16 cellular contexts compared by ENCODE assay signal in the genomic region with DNA sequence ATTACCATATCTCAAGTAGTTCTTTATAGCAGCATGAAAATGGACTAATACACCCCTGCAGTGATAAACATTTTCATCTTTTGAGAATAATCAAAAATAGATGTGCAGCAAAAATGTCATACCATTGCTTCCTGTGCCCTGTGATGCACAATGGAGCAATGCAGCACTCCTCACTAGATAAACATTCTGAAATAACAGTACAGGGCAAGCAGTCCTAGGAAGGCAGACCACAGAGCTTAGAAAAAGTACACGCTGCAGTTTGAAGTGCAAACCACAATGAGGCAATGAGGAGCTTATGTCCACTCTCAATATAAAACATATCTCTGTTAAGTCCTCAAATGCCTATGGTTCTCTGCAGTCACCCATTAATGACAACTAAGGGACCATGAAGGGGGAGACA.
DNase-seq lines count a peak whose midpoint lies in the region; ATAC-seq, FAIRE-seq and TF ChIP-seq lines count a peak whose summit lies in the region.
"Had no signal": no experiment of that assay in that cellular context is flagged by ENCODE, and none has a peak within 500 bp of the region (broad histone marks: within the 10 kb centered on the region; RNA-seq: fewer than 3 reads in every experiment).

No MANE protein-coding gene starts in this region.

- ATAC-seq in HepG2: peak; percentile 71
- ATAC-seq in right lobe of liver: no peak
- ATAC-seq in upper lobe of right lung: peak; percentile 61
- no peak for ATAC-seq in left ventricle myocardium superior

- TF ChIP-seq EP300 in HepG2 (IDR thresholded peaks at IDR 0.05; ENCODE audit: low read depth in 2 of 2, low read length in 2 of 2) (no peak), HepG2 (CRISPR knock-in tag; IDR thresholded peaks at IDR 0.05; ENCODE audit: borderline replicate concordance) (no peak)

- CTCF ChIA-PET in HepG2 (lab: Yijun Ruan, JAX; ENCODE audit: low intra/inter-chr PET ratio, low total read pairs): no interaction called here

- no peak overlapping the region for H3K4me3 ChIP-seq in HepG2 (replicated peaks in 1 of 3; ENCODE audit: insufficient read depth in 1 of 3, low read depth in 2 of 3, low read length in 3 of 3)
- no peak overlapping the region for H3K4me3 ChIP-seq in right lobe of liver
- H3K4me3 ChIP-seq in astrocyte of the spinal cord (ENCODE audit: low read depth, low read length): no peak overlapping the region
- H3K4me3 ChIP-seq in upper lobe of right lung: no peak overlapping the region
- H3K4me3 ChIP-seq: dorsolateral prefrontal cortex, vagina had no signal

- POLR2A ChIA-PET in HepG2 (lab: Yijun Ruan, JAX): no interaction called here

- no peaks in the 10 kb centered on the region for H3K79me2 ChIP-seq in HepG2 (ENCODE audit: insufficient read depth, low read length)

- BruUV-seq in HepG2 (replicated peaks; lab: Mats Ljungman, UMichigan): no TSS peak

- no peaks in the 10 kb centered on the region for H3K36me3 ChIP-seq in HepG2 (replicated peaks in 1 of 2; ENCODE audit: control insufficient read depth in 1 of 2, insufficient read depth in 2 of 2, low read length in 2 of 2)
- H3K36me3 ChIP-seq in right lobe of liver: no peaks in the 10 kb centered on the region
- H3K36me3 ChIP-seq in upper lobe of right lung: no peaks in the 10 kb centered on the region
- H3K36me3 ChIP-seq: vagina had no signal

- in situ Hi-C loops in HepG2 (cut with HindIII; ENCODE audit: extremely low pct_ligation_motif_present, low pct_unique_long_range_greater_than_20kb): no loop called here
- in situ Hi-C loops in astrocyte of the spinal cord (cut with HindIII; ENCODE audit: low sequenced_read_pairs): no loop called here

- FAIRE-seq in HepG2 (lab: Jason Lieb, UNC): no peak
- FAIRE-seq: RCC 7860 had no signal

- no peak for TF ChIP-seq CTCF in HepG2 (CRISPR knock-in tag; IDR thresholded peaks at IDR 0.05)
- TF ChIP-seq CTCF in right lobe of liver (IDR thresholded peaks at IDR 0.05): no peak
- TF ChIP-seq CTCF in astrocyte of the spinal cord (IDR thresholded peaks at IDR 0.05; ENCODE audit: low read depth, low read length): peak; percentile 30
- no peak for TF ChIP-seq CTCF in upper lobe of right lung (IDR thresholded peaks at IDR 0.05)

- H4K20me1 ChIP-seq in HepG2 (ENCODE audit: insufficient read depth, low read length): no peaks in the 10 kb centered on the region

- H3K9me3 ChIP-seq in HepG2 (ENCODE audit: low read length): no peaks in the 10 kb centered on the region
- H3K9me3 ChIP-seq in right lobe of liver: no peaks in the 10 kb centered on the region
- no peaks in the 10 kb centered on the region for H3K9me3 ChIP-seq in upper lobe of right lung
- H3K9me3 ChIP-seq: vagina had no signal

- no peak for TF ChIP-seq RAD21 in HepG2 (CRISPR knock-in tag; IDR thresholded peaks at IDR 0.05)

- intact Hi-C loops in HepG2 (cut with micrococcal nuclease; ENCODE audit: unreplicated experiment): no loop called here
- intact Hi-C loops in right lobe of liver (cut with DNase I): no loop called here
- intact Hi-C loops in upper lobe of right lung (cut with DNase I): no loop called here
- intact Hi-C loops in left ventricle myocardium superior (cut with micrococcal nuclease): no loop called here

- peak; percentile 27 for DNase-seq in HepG2 (ENCODE audit: low spot score)
- DNase-seq in right lobe of liver: no peak
- peak; percentile 94 for DNase-seq in astrocyte of the spinal cord (ENCODE audit: low read depth, low spot score)
- DNase-seq in kidney tubule cell (ENCODE audit: low spot score): peak; percentile 67
- no peak for DNase-seq in upper lobe of right lung
- DNase-seq in 8988T: no peak
- DNase-seq in left ventricle myocardium superior: no peak
- DNase-seq in activated gamma-delta T cell treated with Interleukin-2 at 50 U/mL for 16 hours: no peak
- DNase-seq: activated naive CD4-positive, alpha-beta T cell treated with anti-CD3 and anti-CD28 coated beads, Interleukin-2, amount 50 U/mL, for 16 hours; DMS79 treated with DMSO at 0.1 percent for 48 hours; dorsolateral prefrontal cortex; H9; NCI-H1105; T1000 had no signal

- no peaks in the 10 kb centered on the region for H3K27me3 ChIP-seq in HepG2 (ENCODE audit: control insufficient read depth in 1 of 2, insufficient read depth in 2 of 2, low read length in 2 of 2)
- no peaks in the 10 kb centered on the region for H3K27me3 ChIP-seq in right lobe of liver
- no peaks in the 10 kb centered on the region for H3K27me3 ChIP-seq in upper lobe of right lung
- H3K27me3 ChIP-seq: dorsolateral prefrontal cortex, vagina had no signal

- H3K4me1 ChIP-seq in HepG2 (ENCODE audit: insufficient read depth, low read length): peaks cover 17% of the 10 kb centered on the region
- H3K4me1 ChIP-seq in right lobe of liver: no peaks in the 10 kb centered on the region
- H3K4me1 ChIP-seq in upper lobe of right lung: no peaks in the 10 kb centered on the region
- H3K4me1 ChIP-seq: vagina had no signal

- no peak overlapping the region for H2AFZ ChIP-seq in HepG2 (ENCODE audit: low read length)

- no peak overlapping the region for H3K4me2 ChIP-seq in HepG2 (ENCODE audit: low read depth, low read length)

- no CpG with 5 or more reads among the region's 1 CpG for WGBS in HepG2 (ENCODE audit: low lambda C conversion rate)
- 90% methylated on average over 1 of the region's 1 CpG for WGBS in right lobe of liver (ENCODE audit: insufficient coverage, low coverage, low lambda C conversion rate, missing lambda C conversion rate)

- H3K27ac ChIP-seq in HepG2 (ENCODE audit: extremely low read length, insufficient read depth, low read length) (no peak overlapping the region), right lobe of liver (no peak overlapping the region), upper lobe of right lung (no peak overlapping the region)
- H3K27ac ChIP-seq: dorsolateral prefrontal cortex, vagina had no signal

- TF ChIP-seq POLR2A in HepG2 (IDR thresholded peaks at IDR 0.05; ENCODE audit: insufficient read depth in 1 of 2, low read depth in 2 of 2, low read length in 2 of 2): no peak
- no peak for TF ChIP-seq POLR2A in right lobe of liver (IDR thresholded peaks at IDR 0.05)

- H3K9ac ChIP-seq in HepG2 (ENCODE audit: insufficient read depth, low read depth, low read length): no peak overlapping the region

TF ChIP-seq in HepG2, 621 proteins besides CTCF, POLR2A, EP300 and RAD21 (continues in another document):
- TF ChIP-seq, protein P1, sequence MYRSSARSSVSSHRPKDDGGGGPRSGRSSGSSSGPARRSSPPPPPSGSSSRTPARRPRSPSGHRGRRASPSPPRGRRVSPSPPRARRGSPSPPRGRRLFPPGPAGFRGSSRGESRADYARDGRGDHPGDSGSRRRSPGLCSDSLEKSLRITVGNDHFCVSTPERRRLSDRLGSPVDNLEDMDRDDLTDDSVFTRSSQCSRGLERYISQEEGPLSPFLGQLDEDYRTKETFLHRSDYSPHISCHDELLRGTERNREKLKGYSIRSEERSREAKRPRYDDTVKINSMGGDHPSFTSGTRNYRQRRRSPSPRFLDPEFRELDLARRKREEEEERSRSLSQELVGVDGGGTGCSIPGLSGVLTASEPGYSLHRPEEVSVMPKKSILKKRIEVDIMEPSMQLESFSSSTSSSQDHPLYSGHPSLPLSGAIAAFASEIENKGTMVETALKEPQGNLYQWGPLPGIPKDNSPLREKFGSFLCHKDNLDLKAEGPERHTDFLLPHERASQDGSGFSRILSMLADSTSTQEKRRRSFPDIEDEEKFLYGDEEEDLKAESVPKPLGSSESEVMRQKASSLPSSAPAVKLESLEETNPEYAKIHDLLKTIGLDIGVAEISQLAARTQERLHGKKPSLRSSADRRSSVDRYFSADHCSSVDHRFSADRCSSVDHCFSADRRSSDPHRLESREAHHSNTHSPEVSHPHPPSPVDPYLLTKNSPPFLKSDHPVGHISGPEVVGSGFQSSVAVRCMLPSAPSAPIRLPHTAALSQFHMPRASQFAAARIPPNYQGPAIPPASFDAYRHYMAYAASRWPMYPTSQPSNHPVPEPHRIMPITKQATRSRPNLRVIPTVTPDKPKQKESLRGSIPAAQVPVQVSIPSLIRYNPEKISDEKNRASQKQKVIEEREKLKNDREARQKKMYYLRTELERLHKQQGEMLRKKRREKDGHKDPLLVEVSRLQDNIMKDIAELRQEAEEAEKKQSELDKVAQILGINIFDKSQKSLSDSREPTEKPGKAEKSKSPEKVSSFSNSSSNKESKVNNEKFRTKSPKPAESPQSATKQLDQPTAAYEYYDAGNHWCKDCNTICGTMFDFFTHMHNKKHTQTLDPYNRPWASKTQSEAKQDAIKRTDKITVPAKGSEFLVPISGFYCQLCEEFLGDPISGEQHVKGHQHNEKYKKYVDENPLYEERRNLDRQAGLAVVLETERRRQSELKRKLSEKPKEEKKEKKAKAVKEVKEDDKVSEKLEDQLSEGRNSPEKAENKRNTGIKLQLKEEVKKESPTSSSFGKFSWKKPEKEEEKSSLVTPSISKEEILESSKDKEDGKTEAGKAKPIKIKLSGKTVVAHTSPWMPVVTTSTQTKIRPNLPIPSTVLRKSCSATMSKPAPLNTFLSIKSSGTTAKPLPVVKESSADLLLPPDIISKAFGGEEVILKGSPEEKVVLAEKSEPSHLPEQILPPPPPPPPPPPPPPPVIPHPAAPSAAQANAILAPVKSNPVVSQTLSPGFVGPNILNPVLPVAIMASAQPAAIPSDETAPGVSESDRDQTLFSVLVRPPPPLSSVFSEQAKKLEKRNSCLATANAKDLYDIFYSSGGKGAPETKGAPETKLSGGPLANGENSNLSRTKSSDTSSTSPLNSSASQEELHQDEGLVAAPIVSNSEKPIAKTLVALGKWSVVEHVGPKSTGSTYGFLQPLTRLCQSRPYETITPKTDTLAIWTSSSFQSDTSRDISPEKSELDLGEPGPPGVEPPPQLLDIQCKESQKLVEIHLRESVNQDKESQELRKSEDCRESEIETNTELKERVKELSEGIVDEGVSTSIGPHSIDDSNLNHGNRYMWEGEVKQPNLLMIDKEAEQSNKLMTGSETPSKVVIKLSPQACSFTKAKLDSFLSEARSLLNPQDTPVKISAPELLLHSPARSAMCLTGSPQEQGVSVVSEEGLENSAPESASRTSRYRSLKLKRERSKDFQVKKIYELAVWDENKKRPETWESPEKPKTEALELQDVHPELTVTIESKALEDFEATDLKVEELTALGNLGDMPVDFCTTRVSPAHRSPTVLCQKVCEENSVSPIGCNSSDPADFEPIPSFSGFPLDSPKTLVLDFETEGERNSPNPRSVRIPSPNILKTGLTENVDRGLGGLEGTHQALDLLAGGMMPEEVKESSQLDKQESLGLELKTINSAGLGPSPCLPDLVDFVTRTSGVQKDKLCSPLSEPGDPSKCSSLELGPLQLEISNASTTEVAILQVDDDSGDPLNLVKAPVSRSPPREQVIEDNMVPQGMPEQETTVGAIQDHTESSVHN (CRISPR knock-in tag; IDR thresholded peaks at IDR 0.05): no peak
- no peak for TF ChIP-seq ZNF274 (CRISPR knock-in tag; IDR thresholded peaks at IDR 0.05)
- TF ChIP-seq, protein P2, sequence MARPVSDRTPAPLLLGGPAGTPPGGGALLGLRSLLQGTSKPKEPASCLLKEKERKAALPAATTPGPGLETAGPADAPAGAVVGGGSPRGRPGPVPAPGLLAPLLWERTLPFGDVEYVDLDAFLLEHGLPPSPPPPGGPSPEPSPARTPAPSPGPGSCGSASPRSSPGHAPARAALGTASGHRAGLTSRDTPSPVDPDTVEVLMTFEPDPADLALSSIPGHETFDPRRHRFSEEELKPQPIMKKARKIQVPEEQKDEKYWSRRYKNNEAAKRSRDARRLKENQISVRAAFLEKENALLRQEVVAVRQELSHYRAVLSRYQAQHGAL (CRISPR knock-in tag; IDR thresholded peaks at IDR 0.05; ENCODE audit: not compliant biosample characterization): no peak

Comparison
In these comparisons a context has a peak if more than half of its experiments do, and no peak if none do; other contexts are left out.
1. ATAC-seq: peak in HepG2 (single experiment) and upper lobe of right lung (single experiment); none in right lobe of liver (0 of 4) and left ventricle myocardium superior (single experiment).
2. DNase-seq: peak in HepG2 (single experiment), astrocyte of the spinal cord (single experiment) and kidney tubule cell (single experiment); none in right lobe of liver (0 of 3), upper lobe of right lung (single experiment), 8988T (single experiment), left ventricle myocardium superior (single experiment) and activated gamma-delta T cell treated with Interleukin-2 at 50 U/mL for 16 hours (single experiment).